11 cellular contexts compared by ENCODE assay signal in the genomic region with DNA sequence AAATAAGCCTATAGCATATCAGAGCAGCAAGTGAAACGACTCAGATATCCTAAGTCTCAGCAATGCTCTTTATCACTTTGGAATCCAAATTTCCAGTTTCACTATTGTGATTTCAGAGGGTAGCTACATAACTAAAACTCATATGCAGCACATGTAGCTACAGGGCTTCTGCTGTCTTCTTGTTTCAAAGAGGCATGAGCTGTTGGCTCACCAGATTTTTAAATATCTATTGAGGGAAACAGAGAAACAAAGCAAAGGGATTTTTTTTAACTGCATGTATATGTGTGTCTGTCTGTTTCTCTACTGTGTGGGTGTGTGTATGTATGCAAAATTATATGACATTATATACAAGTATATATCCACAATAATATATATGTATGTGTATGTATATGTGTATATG.
DNase-seq lines count a peak whose midpoint lies in the region; ATAC-seq and TF ChIP-seq lines count a peak whose summit lies in the region.
"Had no signal": no experiment of that assay in that cellular context is flagged by ENCODE, and none has a peak within 500 bp of the region (broad histone marks: within the 10 kb centered on the region; RNA-seq: fewer than 3 reads in every experiment).

No MANE protein-coding gene starts in this region.

- peak overlapping the region; percentile 99 for H3K27ac ChIP-seq in mesenchymal stem cell (ENCODE audit: low read length, poor library complexity, severe bottlenecking)
- H3K27ac ChIP-seq in urinary bladder (ENCODE audit: low read depth), result peak overlapping the region; percentile 23
- H3K27ac ChIP-seq: SK-N-MC had no signal

- DNase-seq in NCI-H69 (lab: John Stamatoyannopoulos, UW), result peak; percentile 54
- no peak for DNase-seq in chondrocyte (ENCODE audit: low spot score)
- no peak for DNase-seq in mesenchymal stem cell
- no peak for DNase-seq in islet precursor cell
- DNase-seq: activated effector memory CD4-positive, alpha-beta T cell treated with anti-CD3 and anti-CD28 coated beads, Interleukin-2, amount 50 U/mL, for 16 hours; hippocampal formation had no signal

- H3K14ac ChIP-seq in mesenchymal stem cell (ENCODE audit: low read length in 2 of 2), result no peak overlapping the region

- H2BK15ac ChIP-seq in mesenchymal stem cell (ENCODE audit: low read depth, poor library complexity, severe bottlenecking), result no peak overlapping the region

- ATAC-seq in HG02763 (IDR thresholded peaks at IDR 0.05; ENCODE audit: unreplicated experiment) (no peak), HG02678 (IDR thresholded peaks at IDR 0.05; ENCODE audit: unreplicated experiment) (no peak)

- H2BK5ac ChIP-seq in mesenchymal stem cell (ENCODE audit: low read depth, low read length, poor library complexity, severe bottlenecking), result peak overlapping the region; percentile 92

- no peaks in the 10 kb centered on the region for H3K27me3 ChIP-seq in mesenchymal stem cell (ENCODE audit: control insufficient read depth in 1 of 2, insufficient read depth in 1 of 2, low read length in 2 of 2)
- H3K27me3 ChIP-seq: MG63 had no signal

- no peak overlapping the region for H2BK120ac ChIP-seq in mesenchymal stem cell (ENCODE audit: low read depth, low read length)

- no peaks in the 10 kb centered on the region for H3K27me3 Mint-ChIP-seq in chondrocyte (ENCODE audit: low read depth)

- no peaks in the 10 kb centered on the region for H3K79me1 ChIP-seq in mesenchymal stem cell (replicated peaks; ENCODE audit: low read length, poor library complexity, severe bottlenecking)

- no peaks in the 10 kb centered on the region for H3K9me3 Mint-ChIP-seq in chondrocyte (ENCODE audit: low read depth)

- H2AFZ ChIP-seq in mesenchymal stem cell (ENCODE audit: low read depth, low read length), result no peak overlapping the region

- H3K4me3 Mint-ChIP-seq in chondrocyte (ENCODE audit: unreplicated experiment), result no peak overlapping the region

- H3K36me3 Mint-ChIP-seq in chondrocyte (ENCODE audit: low read depth), result no peaks in the 10 kb centered on the region

- no peak overlapping the region for H3K23ac ChIP-seq in mesenchymal stem cell (ENCODE audit: low read length in 2 of 2)

- no peaks in the 10 kb centered on the region for H3K36me3 ChIP-seq in mesenchymal stem cell (ENCODE audit: control insufficient read depth in 1 of 2, insufficient read depth in 2 of 2, low read depth in 1 of 2, low read length in 2 of 2)
- H3K36me3 ChIP-seq in urinary bladder (ENCODE audit: insufficient read depth), result no peaks in the 10 kb centered on the region
- H3K36me3 ChIP-seq: MG63 had no signal

- H3K4me1 ChIP-seq in mesenchymal stem cell (ENCODE audit: control insufficient read depth, insufficient read depth, low read depth, low read length) (no peaks in the 10 kb centered on the region), urinary bladder (ENCODE audit: insufficient read depth) (no peaks in the 10 kb centered on the region)

- TF ChIP-seq CTCF in chondrocyte (IDR thresholded peaks at IDR 0.05), result no peak

- H4K8ac ChIP-seq in mesenchymal stem cell (ENCODE audit: low read length), result no peak overlapping the region

- H3K4me3 ChIP-seq in mesenchymal stem cell (ENCODE audit: insufficient read depth in 1 of 2, low read depth in 1 of 2, low read length in 2 of 2), result no peak overlapping the region
- no peak overlapping the region for H3K4me3 ChIP-seq in urinary bladder (ENCODE audit: low read depth, low read length)
- H3K4me3 ChIP-seq: MG63, SK-N-MC had no signal

- no peak overlapping the region for H3K4me2 ChIP-seq in mesenchymal stem cell (ENCODE audit: low read length, poor library complexity, severe bottlenecking)

- peak overlapping the region; percentile 65 for H3K9ac ChIP-seq in mesenchymal stem cell (ENCODE audit: low read length)

- no peaks in the 10 kb centered on the region for H3K9me3 ChIP-seq in mesenchymal stem cell (ENCODE audit: control insufficient read depth, low read length)
- H3K9me3 ChIP-seq: MG63 had no signal

- H2BK12ac ChIP-seq in mesenchymal stem cell (ENCODE audit: low read length in 2 of 2), result no peak overlapping the region

- no peak overlapping the region for H3K4ac ChIP-seq in mesenchymal stem cell (ENCODE audit: low read depth in 1 of 2, low read length in 2 of 2)

- H4K91ac ChIP-seq in mesenchymal stem cell (ENCODE audit: low read length), result no peak overlapping the region

- H3K18ac ChIP-seq in mesenchymal stem cell (ENCODE audit: low read depth in 1 of 2, low read length in 2 of 2), result no peak overlapping the region

- peak overlapping the region; percentile 100 for H3K27ac Mint-ChIP-seq in chondrocyte (ENCODE audit: unreplicated experiment)

- no peak overlapping the region for H2AK5ac ChIP-seq in mesenchymal stem cell (ENCODE audit: low read length, severe bottlenecking)

- H3K4me1 Mint-ChIP-seq in chondrocyte (ENCODE audit: low read depth), result peaks cover 64% of the 10 kb centered on the region

- 54% methylated on average over 1 of the region's 1 CpG for WGBS in mesenchymal stem cell
- 25% methylated on average over 1 of the region's 1 CpG for WGBS in urinary bladder
